In genomic region chr1:64171797-64172281, GRCh38 we compare ENCODE assay signal across 8 cellular contexts. TPM values are rescaled to one million over a fixed set of nuclear protein-coding genes. Genes with fewer than 3 reads are reported as not detected.
DNase-seq lines count a peak whose midpoint lies in the region; ATAC-seq, FAIRE-seq and TF ChIP-seq lines count a peak whose summit lies in the region.

No MANE protein-coding gene starts in this region.

- DNase-seq in GM12891 (ENCODE audit: insufficient read length, low spot score) (no peak), H4 (ENCODE audit: low spot score) (peak; percentile 90), LoVo (ENCODE audit: low spot score) (peak; percentile 30), brain microvascular endothelial cell (peak; percentile 64), left ventricle myocardium superior (no peak), nephron progenitor cell (no peak), COLO829 (ENCODE audit: low spot score) (no peak)
- no peak for DNase-seq in activated CD8-positive, alpha-beta memory T cell treated with anti-CD3 and anti-CD28 coated beads, Interleukin-2, amount 50 U/mL, for 48 hours

- H3K27ac ChIP-seq in brain microvascular endothelial cell = peak overlapping the region; percentile 92

- peaks cover 3% of the 10 kb centered on the region for H3K27me3 Mint-ChIP-seq in nephron progenitor cell (ENCODE audit: low read depth, poor library complexity)

- no peak overlapping the region for H3K27ac Mint-ChIP-seq in nephron progenitor cell

- intact Hi-C loops in left ventricle myocardium superior (cut with micrococcal nuclease) = no loop called here

- H3K27me3 ChIP-seq in brain microvascular endothelial cell (replicated peaks) = no peaks in the 10 kb centered on the region

- in situ Hi-C loops in brain microvascular endothelial cell (cut with HindIII; ENCODE audit: low pct_ligation_motif_present, low sequenced_read_pairs) = no loop called here

- peaks cover 28% of the 10 kb centered on the region for H3K9me3 Mint-ChIP-seq in nephron progenitor cell

- peaks cover 15% of the 10 kb centered on the region for H3K4me1 Mint-ChIP-seq in nephron progenitor cell

- H3K36me3 ChIP-seq in brain microvascular endothelial cell (replicated peaks) = no peaks in the 10 kb centered on the region

- TF ChIP-seq CTCF in brain microvascular endothelial cell (IDR thresholded peaks at IDR 0.05; ENCODE audit: low read depth, low read length, missing control alignments) (no peak), nephron progenitor cell (IDR thresholded peaks at IDR 0.05) (no peak)

- H3K4me3 Mint-ChIP-seq in nephron progenitor cell = no peak overlapping the region

- no peak for FAIRE-seq in GM12891 (lab: Jason Lieb, UNC)

- H3K4me3 ChIP-seq in brain microvascular endothelial cell (ENCODE audit: low read depth, low read length) = no peak overlapping the region

- TF ChIP-seq POLR2A in GM12891 (IDR thresholded peaks at IDR 0.05; ENCODE audit: low read depth, low read length) = no peak

- ATAC-seq in left ventricle myocardium superior = no peak

- peaks cover 30% of the 10 kb centered on the region for H3K36me3 Mint-ChIP-seq in nephron progenitor cell (ENCODE audit: low read depth)

TF ChIP-seq in GM12891, 5 proteins besides CTCF, POLR2A, EP300 and RAD21:
- TF ChIP-seq PAX5 (IDR thresholded peaks at IDR 0.05; ENCODE audit: insufficient read depth, low read length, severe bottlenecking) (no peak), POU2F2 (IDR thresholded peaks at IDR 0.05; ENCODE audit: low read depth, low read length) (no peak), SPI1 (IDR thresholded peaks at IDR 0.05; ENCODE audit: low read depth, low read length) (peak; percentile 58), TAF1 (IDR thresholded peaks at IDR 0.05; ENCODE audit: low read depth, low read length) (no peak)

RNA-seq across cellular contexts. Expression of gene UBE2U, which starts 31.6 kb away (rescaled TPM):
- polyA plus RNA-seq in GM12891 (2012; ENCODE audit: low read depth, missing spikeins) = not detected
- 0.17 TPM in 1 of 2 replicates, not detected in the other for total RNA-seq in H4 (2014; rRNA removed; shearing (Covaris generic))
- total RNA-seq in left ventricle myocardium superior = 1.2 TPM

Comparison
In these comparisons a context has a peak if more than half of its experiments do, and no peak if none do; other contexts are left out.
1. DNase-seq: peak in H4 (single experiment), LoVo (single experiment) and brain microvascular endothelial cell (single experiment); none in GM12891 (single experiment), activated CD8-positive, alpha-beta memory T cell treated with anti-CD3 and anti-CD28 coated beads, Interleukin-2, amount 50 U/mL, for 48 hours (single experiment), left ventricle myocardium superior (single experiment), nephron progenitor cell (single experiment) and COLO829 (single experiment).